Comparison of ENCODE assay signal across 1 cellular context in genomic region chr5:43570487-43571158, GRCh38.
TF ChIP-seq lines count a peak whose summit lies in the region.

No MANE protein-coding gene starts in this region.

TF ChIP-seq in HepG2, 621 proteins besides CTCF, POLR2A, EP300 and RAD21:
- TF ChIP-seq MAFF (IDR thresholded peaks at IDR 0.05; ENCODE audit: low read depth, low read length) (peak; percentile 30; the same call in 1 of the 2 replicates), NPAS2 (CRISPR knock-in tag; IDR thresholded peaks at IDR 0.05; ENCODE audit: borderline replicate concordance) (no peak), SOX6 (IDR thresholded peaks at IDR 0.05) (no peak), SOX6 (CRISPR knock-in tag; IDR thresholded peaks at IDR 0.05) (no peak), TOE1 (CRISPR knock-in tag; IDR thresholded peaks at IDR 0.05) (no peak), ZNF670 (CRISPR knock-in tag; IDR thresholded peaks at IDR 0.05; ENCODE audit: borderline replicate concordance) (no peak), PATZ1 (CRISPR knock-in tag; IDR thresholded peaks at IDR 0.05) (no peak), MAFK (conservative IDR thresholded peaks at IDR 0.05 in 1 of 2, IDR thresholded peaks at IDR 0.05 in 1 of 2; ENCODE audit: low read length in 2 of 2) (peak in 1 of 2 experiments; percentile 50; a peak in 1 of 4 replicates)
- TF ChIP-seq, protein P1, sequence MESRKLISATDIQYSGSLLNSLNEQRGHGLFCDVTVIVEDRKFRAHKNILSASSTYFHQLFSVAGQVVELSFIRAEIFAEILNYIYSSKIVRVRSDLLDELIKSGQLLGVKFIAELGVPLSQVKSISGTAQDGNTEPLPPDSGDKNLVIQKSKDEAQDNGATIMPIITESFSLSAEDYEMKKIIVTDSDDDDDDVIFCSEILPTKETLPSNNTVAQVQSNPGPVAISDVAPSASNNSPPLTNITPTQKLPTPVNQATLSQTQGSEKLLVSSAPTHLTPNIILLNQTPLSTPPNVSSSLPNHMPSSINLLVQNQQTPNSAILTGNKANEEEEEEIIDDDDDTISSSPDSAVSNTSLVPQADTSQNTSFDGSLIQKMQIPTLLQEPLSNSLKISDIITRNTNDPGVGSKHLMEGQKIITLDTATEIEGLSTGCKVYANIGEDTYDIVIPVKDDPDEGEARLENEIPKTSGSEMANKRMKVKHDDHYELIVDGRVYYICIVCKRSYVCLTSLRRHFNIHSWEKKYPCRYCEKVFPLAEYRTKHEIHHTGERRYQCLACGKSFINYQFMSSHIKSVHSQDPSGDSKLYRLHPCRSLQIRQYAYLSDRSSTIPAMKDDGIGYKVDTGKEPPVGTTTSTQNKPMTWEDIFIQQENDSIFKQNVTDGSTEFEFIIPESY (CRISPR knock-in tag; IDR thresholded peaks at IDR 0.05) = no peak
